ENCODE assay signal across 8 cellular contexts in the genomic region with DNA sequence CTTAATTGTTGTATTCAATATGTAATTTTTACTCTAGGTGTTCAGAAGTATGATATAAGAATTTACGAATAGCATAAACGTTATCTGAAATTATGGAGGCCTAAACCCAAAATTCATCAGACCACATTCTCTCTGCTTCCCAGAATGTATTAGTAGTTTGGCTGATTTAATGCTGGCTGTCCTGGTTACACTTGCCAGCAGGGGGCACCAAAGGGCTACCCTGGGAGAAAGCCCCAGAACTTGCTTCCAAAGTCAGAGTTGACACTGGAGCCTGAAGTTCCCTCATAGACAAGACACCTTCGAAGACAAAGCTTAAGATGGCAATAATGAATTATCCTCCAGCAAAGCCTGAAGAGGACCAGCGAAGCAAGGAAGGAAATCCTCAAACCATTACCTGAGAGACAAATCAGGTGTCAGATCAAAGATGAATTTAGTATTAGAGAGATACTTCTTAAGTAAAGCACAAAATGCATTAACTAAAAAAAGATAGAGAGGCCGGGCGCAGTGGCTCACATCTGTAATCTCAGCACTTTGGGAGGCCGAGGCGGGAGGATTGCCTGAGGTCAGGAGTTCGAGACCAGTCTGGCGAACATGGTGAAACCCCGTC. TPM values are rescaled to one million over a fixed set of nuclear protein-coding genes. Genes with fewer than 3 reads are reported as not detected.
DNase-seq lines count a peak whose midpoint lies in the region; ATAC-seq and TF ChIP-seq lines count a peak whose summit lies in the region.

No MANE protein-coding gene starts in this region.

- H3K36me3 ChIP-seq in KMS-11 (ENCODE audit: insufficient read depth) (no peaks in the 10 kb centered on the region), transverse colon (no peaks in the 10 kb centered on the region)

- intact Hi-C loops in activated CD4-positive, alpha-beta T cell treated with anti-CD3 and anti-CD28 coated beads for 36 hours (cut with DNase I, micrococcal nuclease), result loop anchor here (2.0 kb wide), 1 partner anchor 72 kb away; no protein-coding TSS in a partner anchor
- intact Hi-C loops in dorsolateral prefrontal cortex (cut with DNase I) (loop anchor here in 1 of 2 donors (10.0 kb wide), 1 partner anchor 72 kb away; no protein-coding TSS in a partner anchor), transverse colon (cut with DNase I; ENCODE audit: low total_unique reads) (no loop called here)

- no peak overlapping the region for H3K9ac ChIP-seq in KMS-11

- WGBS in transverse colon (ENCODE audit: low coverage in 1 of 2), 2 donors, result 67% methylated on average over 11 of the region's 11 CpGs; no CpG with 5 or more reads in 1 of the 2 donors

- DNase-seq in NCI-H82 (lab: John Stamatoyannopoulos, UW) (peak; percentile 61), NCI-H82 treated with DMSO at 0.1 percent for 48 hours (lab: John Stamatoyannopoulos, UW; ENCODE audit: unreplicated experiment) (no peak), dorsolateral prefrontal cortex (peak in 3 of 10 donors; percentile 13 to 52 (median 33)), nephron progenitor cell (peak; percentile 79), transverse colon (peak; percentile 67)
- peak; percentile 69 for DNase-seq in activated CD4-positive, alpha-beta T cell treated with anti-CD3 and anti-CD28 coated beads for 36 hours

- no peaks in the 10 kb centered on the region for H4K20me1 ChIP-seq in KMS-11 (ENCODE audit: insufficient read depth)

- TF ChIP-seq POLR2A in transverse colon (IDR thresholded peaks at IDR 0.05), result no peak

- H3K36me3 Mint-ChIP-seq in activated CD4-positive, alpha-beta T cell treated with anti-CD3 and anti-CD28 coated beads for 36 hours (ENCODE audit: low read depth), result no peaks in the 10 kb centered on the region
- no peaks in the 10 kb centered on the region for H3K36me3 Mint-ChIP-seq in nephron progenitor cell (ENCODE audit: low read depth)

- no peak overlapping the region for H3K4me3 ChIP-seq in KMS-11 (IDR thresholded peaks at IDR 0.05; ENCODE audit: insufficient read depth, low read depth, low read length)
- H3K4me3 ChIP-seq in dorsolateral prefrontal cortex, result no peak overlapping the region
- H3K4me3 ChIP-seq in transverse colon, result no peak overlapping the region

- no peak for ATAC-seq in activated CD4-positive, alpha-beta T cell treated with anti-CD3 and anti-CD28 coated beads for 36 hours
- no peak for ATAC-seq in GM19467 (IDR thresholded peaks at IDR 0.05; ENCODE audit: unreplicated experiment)

- no peak overlapping the region for H3K4me2 ChIP-seq in KMS-11

- no peak overlapping the region for H2AFZ ChIP-seq in KMS-11 (ENCODE audit: low read depth)

- TF ChIP-seq EP300 in transverse colon (IDR thresholded peaks at IDR 0.05; ENCODE audit: low read depth), result no peak

- no peaks in the 10 kb centered on the region for H3K4me1 Mint-ChIP-seq in activated CD4-positive, alpha-beta T cell treated with anti-CD3 and anti-CD28 coated beads for 36 hours
- H3K4me1 Mint-ChIP-seq in nephron progenitor cell, result peaks cover 14% of the 10 kb centered on the region

- CTCF ChIA-PET in activated CD4-positive, alpha-beta T cell treated with anti-CD3 and anti-CD28 coated beads for 36 hours (lab: Charles Lee), result interaction anchor here (0.6 to 0.7 kb wide), 3 partner anchors 9 to 564 kb away, joined by 3 to 4 read pairs (median 3); no protein-coding TSS in a partner anchor

- peaks cover 3% of the 10 kb centered on the region for H3K4me1 ChIP-seq in KMS-11 (ENCODE audit: low read depth, poor library complexity, severe bottlenecking)
- H3K4me1 ChIP-seq in transverse colon, result no peaks in the 10 kb centered on the region

- H3K9me3 Mint-ChIP-seq in activated CD4-positive, alpha-beta T cell treated with anti-CD3 and anti-CD28 coated beads for 36 hours (ENCODE audit: low read depth), result no peaks in the 10 kb centered on the region
- H3K9me3 Mint-ChIP-seq in nephron progenitor cell, result no peaks in the 10 kb centered on the region

- TF ChIP-seq CTCF in KMS-11 (conservative IDR thresholded peaks at IDR 0.05; ENCODE audit: low read depth, low read length) (peak; percentile 89), dorsolateral prefrontal cortex (IDR thresholded peaks at IDR 0.05 in 54 of 56, conservative IDR thresholded peaks at IDR 0.05 in 2 of 56; ENCODE audit: low read depth in 1 of 56, partially characterized antibody in 56 of 56) (peak; percentile 21 to 70 (median 54)), nephron progenitor cell (IDR thresholded peaks at IDR 0.05) (peak; percentile 75), transverse colon (IDR thresholded peaks at IDR 0.05) (peak; percentile 38 to 69 (median 62))

- no peak overlapping the region for H3K27ac Mint-ChIP-seq in activated CD4-positive, alpha-beta T cell treated with anti-CD3 and anti-CD28 coated beads for 36 hours
- H3K27ac Mint-ChIP-seq in nephron progenitor cell, result no peak overlapping the region

- no peaks in the 10 kb centered on the region for H3K9me3 ChIP-seq in transverse colon

- no peaks in the 10 kb centered on the region for H3K27me3 ChIP-seq in KMS-11 (ENCODE audit: insufficient read depth, low read depth)
- peaks cover 0 to 59% (median 17%) of the 10 kb centered on the region in 45 donors for H3K27me3 ChIP-seq in dorsolateral prefrontal cortex
- H3K27me3 ChIP-seq in transverse colon, result no peaks in the 10 kb centered on the region

- POLR2A ChIA-PET in activated CD4-positive, alpha-beta T cell treated with anti-CD3 and anti-CD28 coated beads for 36 hours (lab: Charles Lee), result no interaction called here

- peaks cover 3% of the 10 kb centered on the region for H3K27me3 Mint-ChIP-seq in activated CD4-positive, alpha-beta T cell treated with anti-CD3 and anti-CD28 coated beads for 36 hours
- peaks cover 14% of the 10 kb centered on the region for H3K27me3 Mint-ChIP-seq in nephron progenitor cell (ENCODE audit: low read depth, poor library complexity)

- H3K27ac ChIP-seq in KMS-11, result no peak overlapping the region
- H3K27ac ChIP-seq in dorsolateral prefrontal cortex, result no peak overlapping the region
- no peak overlapping the region for H3K27ac ChIP-seq in transverse colon

- H3K4me3 Mint-ChIP-seq in activated CD4-positive, alpha-beta T cell treated with anti-CD3 and anti-CD28 coated beads for 36 hours, result no peak overlapping the region
- H3K4me3 Mint-ChIP-seq in nephron progenitor cell, result no peak overlapping the region

- no peaks in the 10 kb centered on the region for H3K79me2 ChIP-seq in KMS-11 (ENCODE audit: insufficient read depth, low read depth)

- in situ Hi-C loops in transverse colon (cut with MboI; ENCODE audit: low pct_ligation_motif_present in 1 of 4, low pct_unique_long_range_greater_than_20kb in 1 of 4, low sequenced_read_pairs in 3 of 4), result loop anchor here in 3 of 4 donors (25.0 kb wide), 1 partner anchor 756 kb away; no protein-coding TSS in a partner anchor

RNA-seq across cellular contexts. Expression of a gene that starts 11.3 kb away (rescaled TPM):
- not detected for total RNA-seq in activated CD4-positive, alpha-beta T cell treated with anti-CD3 and anti-CD28 coated beads for 36 hours
- total RNA-seq in dorsolateral prefrontal cortex, result 10 to 100 TPM in 113 of 120 experiments, 1 to 10 TPM in 7; 7.0 to 31.4 (median 14.3) TPM
- total RNA-seq in transverse colon, result under 1 TPM in 2 of 4 donors, not detected in 2; 0.14 to 0.16 TPM

RNA-seq across cellular contexts. Expression of a gene that starts 58.0 kb away (rescaled TPM):
- not detected for total RNA-seq in activated CD4-positive, alpha-beta T cell treated with anti-CD3 and anti-CD28 coated beads for 36 hours
- total RNA-seq in dorsolateral prefrontal cortex (not detected), transverse colon (not detected)

Comparison
In these comparisons a context has a peak if more than half of its experiments do, and no peak if none do; other contexts are left out.
1. RNA of a gene that starts 11.3 kb away (total RNA-seq): 7.0 to 31.4 TPM in dorsolateral prefrontal cortex; 0.14 to 0.16 TPM in transverse colon and not detected in activated CD4-positive, alpha-beta T cell treated with anti-CD3 and anti-CD28 coated beads for 36 hours; every median in the first group is over 4 times any median in the second.
2. Peak in every context shown above with its lines, with median percentiles within 50 percentile points of each other: CTCF ChIP-seq.